17 cellular contexts compared by ENCODE assay signal in the genomic region with DNA sequence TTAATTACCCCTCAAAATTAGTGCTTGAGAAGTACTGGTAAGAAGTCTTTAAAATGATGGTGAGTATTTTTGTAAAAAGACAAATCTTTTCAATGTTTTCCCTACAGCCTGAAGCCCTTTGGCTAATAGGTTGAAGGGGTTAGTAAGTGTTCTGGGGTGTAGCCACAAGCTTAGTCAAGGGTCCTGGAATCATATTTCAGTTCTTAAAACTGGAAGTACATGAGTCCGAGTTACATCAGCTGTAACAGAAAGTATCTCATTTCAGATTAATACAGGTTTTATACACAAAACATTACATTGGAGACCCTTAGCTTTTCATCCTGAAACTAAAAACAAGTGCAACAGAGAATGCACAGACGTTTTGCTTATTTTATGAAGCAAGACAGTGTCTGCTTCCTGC. TPM values are rescaled to one million over a fixed set of nuclear protein-coding genes. Genes with fewer than 3 reads are reported as not detected.
A peak's percentile ranks its signal among the peaks of the same experiment; 100 is the strongest.
DNase-seq lines count a peak whose midpoint lies in the region; ATAC-seq and TF ChIP-seq lines count a peak whose summit lies in the region.
"Had no signal": no experiment of that assay in that cellular context is flagged by ENCODE, and none has a peak within 500 bp of the region (broad histone marks: within the 10 kb centered on the region; RNA-seq: fewer than 3 reads in every experiment).

No MANE protein-coding gene starts in this region.

- no peaks in the 10 kb centered on the region for H3K9me3 ChIP-seq in spleen

- no peak for ATAC-seq in WTC11
- ATAC-seq: CD8-positive, alpha-beta T cell; HCT116 had no signal

- DNase-seq in NCI-H2107 treated with DMSO at 0.1 percent for 48 hours (lab: John Stamatoyannopoulos, UW; ENCODE audit: unreplicated experiment) (peak; percentile 56), NCI-H2107 (lab: John Stamatoyannopoulos, UW) (no peak), dedifferentiated amniotic fluid mesenchymal stem cell (ENCODE audit: extremely low spot score) (peak; percentile 18), glutamatergic neuron (no peak), spleen (no peak), caudate nucleus (lab: John Stamatoyannopoulos, UW) (no peak), WTC11 (ENCODE audit: low spot score) (no peak)
- no peak for DNase-seq in activated effector memory CD4-positive, alpha-beta T cell treated with Interleukin-2 at 50 U/mL for 16 hours
- DNase-seq: CD8-positive, alpha-beta T cell; KBM-7; NCI-H1436 treated with DMSO at 0.1 percent for 48 hours; NCI-H2081; NCI-H446; NCI-H69; Right ventricle myocardium superior had no signal

- H3K4me1 Mint-ChIP-seq in glutamatergic neuron (ENCODE audit: low read depth, unreplicated experiment), result peaks cover 32% of the 10 kb centered on the region
- H3K4me1 Mint-ChIP-seq in WTC11, result peaks cover 18% of the 10 kb centered on the region

- TF ChIP-seq POLR2A in spleen (IDR thresholded peaks at IDR 0.05), result no peak

- H3K27me3 Mint-ChIP-seq in glutamatergic neuron (ENCODE audit: unreplicated experiment) (no peaks in the 10 kb centered on the region), WTC11 (ENCODE audit: low read depth) (no peaks in the 10 kb centered on the region)

- H3K4me3 ChIP-seq in spleen, result no peak overlapping the region

- CTCF ChIA-PET in WTC11 (lab: Charles Lee), result no interaction called here

- H3K4me1 ChIP-seq in spleen, result peaks cover 0 to 48% (median 22%) of the 10 kb centered on the region in 6 donors

- peaks cover 9% of the 10 kb centered on the region for H3K9me3 Mint-ChIP-seq in glutamatergic neuron (ENCODE audit: unreplicated experiment)
- H3K9me3 Mint-ChIP-seq in WTC11, result no peaks in the 10 kb centered on the region
- H3K9me3 Mint-ChIP-seq: CD8-positive, alpha-beta T cell had no signal

- H3K27me3 ChIP-seq in spleen (replicated peaks in 1 of 7), result no peaks in the 10 kb centered on the region

- H3K27ac Mint-ChIP-seq in glutamatergic neuron (ENCODE audit: unreplicated experiment) (peak overlapping the region; percentile 80), WTC11 (no peak overlapping the region)
- H3K27ac Mint-ChIP-seq: CD8-positive, alpha-beta T cell had no signal

- no peak for TF ChIP-seq CTCF in glutamatergic neuron (IDR thresholded peaks at IDR 0.05; ENCODE audit: partially characterized antibody, unreplicated experiment)
- no peak for TF ChIP-seq CTCF in spleen (IDR thresholded peaks at IDR 0.05 in 8 of 11, conservative IDR thresholded peaks at IDR 0.05 in 3 of 11)
- no peak for TF ChIP-seq CTCF in WTC11 (IDR thresholded peaks at IDR 0.05)

- H3K36me3 Mint-ChIP-seq in glutamatergic neuron (ENCODE audit: unreplicated experiment) (no peaks in the 10 kb centered on the region), WTC11 (peaks cover 11% of the 10 kb centered on the region)

- H3K27ac ChIP-seq in spleen (peak overlapping the region in 5 of 8 donors; percentile 63 to 79 (median 70)), caudate nucleus (ENCODE audit: low read depth, low read length) (no peak overlapping the region)
- H3K27ac ChIP-seq: 22Rv1 had no signal

- POLR2A ChIA-PET in WTC11 (lab: Charles Lee), result no interaction called here

- intact Hi-C loops in spleen (cut with DNase I; ENCODE audit: low total_unique reads), result no loop called here

- peaks cover 0 to 99% (median 39%) of the 10 kb centered on the region in 6 donors for H3K36me3 ChIP-seq in spleen

- 54 to 70% (median 60%) methylated on average over 2 of the region's 2 CpGs for WGBS in spleen, 5 donors

- H3K4me3 Mint-ChIP-seq in glutamatergic neuron (ENCODE audit: unreplicated experiment) (no peak overlapping the region), WTC11 (no peak overlapping the region)
- H3K4me3 Mint-ChIP-seq: CD8-positive, alpha-beta T cell had no signal

TF ChIP-seq in WTC11, 78 proteins besides CTCF, POLR2A, EP300 and RAD21:
- TF ChIP-seq, protein P1, sequence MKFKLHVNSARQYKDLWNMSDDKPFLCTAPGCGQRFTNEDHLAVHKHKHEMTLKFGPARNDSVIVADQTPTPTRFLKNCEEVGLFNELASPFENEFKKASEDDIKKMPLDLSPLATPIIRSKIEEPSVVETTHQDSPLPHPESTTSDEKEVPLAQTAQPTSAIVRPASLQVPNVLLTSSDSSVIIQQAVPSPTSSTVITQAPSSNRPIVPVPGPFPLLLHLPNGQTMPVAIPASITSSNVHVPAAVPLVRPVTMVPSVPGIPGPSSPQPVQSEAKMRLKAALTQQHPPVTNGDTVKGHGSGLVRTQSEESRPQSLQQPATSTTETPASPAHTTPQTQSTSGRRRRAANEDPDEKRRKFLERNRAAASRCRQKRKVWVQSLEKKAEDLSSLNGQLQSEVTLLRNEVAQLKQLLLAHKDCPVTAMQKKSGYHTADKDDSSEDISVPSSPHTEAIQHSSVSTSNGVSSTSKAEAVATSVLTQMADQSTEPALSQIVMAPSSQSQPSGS (CRISPR knock-in tag; IDR thresholded peaks at IDR 0.05; ENCODE audit: borderline replicate concordance, low read depth), result no peak
- TF ChIP-seq ZBTB21 (CRISPR knock-in tag; IDR thresholded peaks at IDR 0.05; ENCODE audit: borderline replicate concordance) (no peak), ETV6 (CRISPR knock-in tag; IDR thresholded peaks at IDR 0.05) (no peak), GTF2I (CRISPR knock-in tag; conservative IDR thresholded peaks at IDR 0.05) (no peak), NFATC4 (CRISPR knock-in tag; IDR thresholded peaks at IDR 0.05) (no peak), SMAD3 (CRISPR knock-in tag; IDR thresholded peaks at IDR 0.05; ENCODE audit: borderline replicate concordance) (no peak), ZNF416 (CRISPR knock-in tag; IDR thresholded peaks at IDR 0.05) (no peak), ZNF121 (CRISPR knock-in tag; IDR thresholded peaks at IDR 0.05) (no peak)
- TF ChIP-seq, protein P2, sequence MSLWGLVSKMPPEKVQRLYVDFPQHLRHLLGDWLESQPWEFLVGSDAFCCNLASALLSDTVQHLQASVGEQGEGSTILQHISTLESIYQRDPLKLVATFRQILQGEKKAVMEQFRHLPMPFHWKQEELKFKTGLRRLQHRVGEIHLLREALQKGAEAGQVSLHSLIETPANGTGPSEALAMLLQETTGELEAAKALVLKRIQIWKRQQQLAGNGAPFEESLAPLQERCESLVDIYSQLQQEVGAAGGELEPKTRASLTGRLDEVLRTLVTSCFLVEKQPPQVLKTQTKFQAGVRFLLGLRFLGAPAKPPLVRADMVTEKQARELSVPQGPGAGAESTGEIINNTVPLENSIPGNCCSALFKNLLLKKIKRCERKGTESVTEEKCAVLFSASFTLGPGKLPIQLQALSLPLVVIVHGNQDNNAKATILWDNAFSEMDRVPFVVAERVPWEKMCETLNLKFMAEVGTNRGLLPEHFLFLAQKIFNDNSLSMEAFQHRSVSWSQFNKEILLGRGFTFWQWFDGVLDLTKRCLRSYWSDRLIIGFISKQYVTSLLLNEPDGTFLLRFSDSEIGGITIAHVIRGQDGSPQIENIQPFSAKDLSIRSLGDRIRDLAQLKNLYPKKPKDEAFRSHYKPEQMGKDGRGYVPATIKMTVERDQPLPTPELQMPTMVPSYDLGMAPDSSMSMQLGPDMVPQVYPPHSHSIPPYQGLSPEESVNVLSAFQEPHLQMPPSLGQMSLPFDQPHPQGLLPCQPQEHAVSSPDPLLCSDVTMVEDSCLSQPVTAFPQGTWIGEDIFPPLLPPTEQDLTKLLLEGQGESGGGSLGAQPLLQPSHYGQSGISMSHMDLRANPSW (CRISPR knock-in tag; conservative IDR thresholded peaks at IDR 0.05; ENCODE audit: low read depth), result no peak

RNA-seq across cellular contexts. Expression of a gene that starts 52.7 kb away (rescaled TPM):
- total RNA-seq in glutamatergic neuron (ENCODE audit: unreplicated experiment) (0.64 TPM), spleen (under 1 TPM in 3 of 7 donors, not detected in 4; 0.54 to 0.66 (median 0.54) TPM), WTC11 (2021) (0.32 to 0.68 TPM (median 0.37 TPM) in 3 replicates)
- 1 to 10 TPM in 2 of 3 donors, under 1 TPM in 1; 0.74 to 1.7 (median 1.1) TPM for polyA plus RNA-seq in spleen
- total RNA-seq: Right ventricle myocardium superior had no signal

Comparison
In these comparisons a context has a peak if more than half of its experiments do, and no peak if none do; other contexts are left out.
1. DNase-seq: peak in NCI-H2107 treated with DMSO at 0.1 percent for 48 hours (single experiment) and dedifferentiated amniotic fluid mesenchymal stem cell (single experiment); none in NCI-H2107 (single experiment), glutamatergic neuron (single experiment), spleen (single experiment), caudate nucleus (0 of 61), activated effector memory CD4-positive, alpha-beta T cell treated with Interleukin-2 at 50 U/mL for 16 hours (single experiment) and WTC11 (single experiment).